In genomic region chr1:23995431-23995837, GRCh38 we compare ENCODE assay signal across 33 cellular contexts. TPM values are rescaled to one million over a fixed set of nuclear protein-coding genes. Genes with fewer than 3 reads are reported as not detected.
DNase-seq lines count a peak whose midpoint lies in the region; FAIRE-seq and TF ChIP-seq lines count a peak whose summit lies in the region.
"Had no signal": no experiment of that assay in that cellular context is flagged by ENCODE, and none has a peak within 500 bp of the region (broad histone marks: within the 10 kb centered on the region; RNA-seq: fewer than 3 reads in every experiment).

No MANE protein-coding gene starts in this region.

- no peak overlapping the region for H2AFZ ChIP-seq in neural progenitor cell (replicated peaks)

- H3K9me3 ChIP-seq in neural progenitor cell (ENCODE audit: low read depth) = no peaks in the 10 kb centered on the region
- H3K9me3 ChIP-seq: psoas muscle, transverse colon had no signal

- no peak overlapping the region for H3K9ac ChIP-seq in neural progenitor cell

- peak; percentile 67 for DNase-seq in GM06990 (ENCODE audit: extremely low read depth, insufficient read length)
- peak; percentile 70 for DNase-seq in GM12865 (ENCODE audit: low read depth)
- DNase-seq in brain microvascular endothelial cell = peak; percentile 26
- no peak for DNase-seq in neural progenitor cell (ENCODE audit: low spot score)
- DNase-seq in SKM-1 (lab: John Stamatoyannopoulos, UW; ENCODE audit: unreplicated experiment) = no peak
- no peak for DNase-seq in GM19239 (ENCODE audit: insufficient read length, low spot score)
- DNase-seq in DMS 273 treated with DMSO at 0.1 percent for 48 hours (lab: John Stamatoyannopoulos, UW) = no peak
- DNase-seq: activated gamma-delta T cell treated with Interleukin-2 at 50 U/mL for 16 hours; activated T-cell treated with anti-CD3 and anti-CD28 coated beads, Interleukin-2, amount 50 U/mL, for 24 hours; central memory CD4-positive, alpha-beta T cell; COR-L47; DMS53; erythroblast; foreskin fibroblast; MV-4-11; NCI-H1436 treated with DMSO at 0.1 percent for 48 hours; NCI-H2081 treated with DMSO at 0.1 percent for 48 hours; NCI-H2227 treated with DMSO at 0.1 percent for 48 hours; NCI-H526 treated with DMSO at 0.1 percent for 48 hours; nucleus accumbens; PC-3; psoas muscle; stimulated activated CD4-positive, alpha-beta T cell treated with anti-CD3 and anti-CD28 coated beads, Interleukin-12 subunit alpha, Interleukin-12 subunit beta, amount 100 ng/mL, for 4 hours; stimulated activated CD4-positive, alpha-beta T cell treated with anti-CD3 and anti-CD28 coated beads, Interleukin-2, amount 100 ng/mL, for 48 hours; transverse colon had no signal

- FAIRE-seq in GM19239 (lab: Jason Lieb, UNC) = no peak
- FAIRE-seq: astrocyte, G401.6, keratinocyte, TTC549 had no signal

- H3K27ac ChIP-seq in brain microvascular endothelial cell = no peak overlapping the region
- no peak overlapping the region for H3K27ac ChIP-seq in neural progenitor cell
- H3K27ac ChIP-seq: C4-2B, psoas muscle, transverse colon had no signal

- H3K4me1 Mint-ChIP-seq in neural progenitor cell = peaks cover 8% of the 10 kb centered on the region
- H3K4me1 Mint-ChIP-seq: mesothelial cell of epicardium had no signal

- H3K9me3 Mint-ChIP-seq in neural progenitor cell = peaks cover 9% of the 10 kb centered on the region
- H3K9me3 Mint-ChIP-seq: activated T-cell treated with anti-CD3 and anti-CD28 coated beads, Interleukin-2, amount 50 U/mL, for 24 hours; dendritic cell treated with granulocyte-macrophage colony-stimulating factor and Interleukin-4, amounts not matched to agents 40 ng/mL and 50 ng/mL, for 4 days; T-helper 1 cell treated with Interleukin-12 subunit alpha and Interleukin-12 subunit beta and Interleukin-4 antibody, amounts not matched to agents 30 μg/mL and 1 μg/mL, for 36 hours had no signal

- H3K27me3 Mint-ChIP-seq in neural progenitor cell (ENCODE audit: insufficient read depth, low read depth) = peaks cover 9% of the 10 kb centered on the region
- H3K27me3 Mint-ChIP-seq: activated T-cell treated with anti-CD3 and anti-CD28 coated beads, Interleukin-2, amount 50 U/mL, for 24 hours; dendritic cell treated with granulocyte-macrophage colony-stimulating factor and Interleukin-4, amounts not matched to agents 40 ng/mL and 50 ng/mL, for 4 days had no signal

- H3K27ac Mint-ChIP-seq in neural progenitor cell = peak overlapping the region; percentile 71
- H3K27ac Mint-ChIP-seq: activated T-cell treated with anti-CD3 and anti-CD28 coated beads, Interleukin-2, amount 50 U/mL, for 24 hours; dendritic cell treated with granulocyte-macrophage colony-stimulating factor and Interleukin-4, amounts not matched to agents 40 ng/mL and 50 ng/mL, for 4 days; mesothelial cell of epicardium; T-helper 1 cell treated with Interleukin-12 subunit alpha and Interleukin-12 subunit beta and Interleukin-4 antibody, amounts not matched to agents 30 μg/mL and 1 μg/mL, for 36 hours had no signal

- H3K4me3 ChIP-seq in GM06990 (replicated peaks; ENCODE audit: low read depth, low read length) (no peak overlapping the region), GM12865 (ENCODE audit: low read depth, low read length) (no peak overlapping the region), brain microvascular endothelial cell (ENCODE audit: low read depth, low read length) (no peak overlapping the region), neural progenitor cell (no peak overlapping the region)
- H3K4me3 ChIP-seq: psoas muscle, transverse colon had no signal

- H3K4me2 ChIP-seq in neural progenitor cell = no peak overlapping the region

- no peaks in the 10 kb centered on the region for H4K20me1 ChIP-seq in neural progenitor cell (ENCODE audit: low read depth)

- no peaks in the 10 kb centered on the region for H3F3A ChIP-seq in neural progenitor cell (ENCODE audit: low read depth)

- in situ Hi-C loops in brain microvascular endothelial cell (cut with HindIII; ENCODE audit: low pct_ligation_motif_present, low sequenced_read_pairs) = no loop called here

- no peak overlapping the region for H3K4me3 Mint-ChIP-seq in neural progenitor cell
- H3K4me3 Mint-ChIP-seq: activated T-cell treated with anti-CD3 and anti-CD28 coated beads, Interleukin-2, amount 50 U/mL, for 24 hours; dendritic cell treated with granulocyte-macrophage colony-stimulating factor and Interleukin-4, amounts not matched to agents 40 ng/mL and 50 ng/mL, for 4 days; mesothelial cell of epicardium; T-helper 1 cell treated with Interleukin-12 subunit alpha and Interleukin-12 subunit beta and Interleukin-4 antibody, amounts not matched to agents 30 μg/mL and 1 μg/mL, for 36 hours had no signal

- no peak for TF ChIP-seq CTCF in GM06990 (IDR thresholded peaks at IDR 0.05; ENCODE audit: insufficient read depth, low read length, poor library complexity, severe bottlenecking)
- TF ChIP-seq CTCF in GM12865 (IDR thresholded peaks at IDR 0.05; ENCODE audit: insufficient read depth, low read depth, low read length, missing control alignments) = no peak
- TF ChIP-seq CTCF in brain microvascular endothelial cell (IDR thresholded peaks at IDR 0.05; ENCODE audit: low read depth, low read length, missing control alignments) = no peak
- TF ChIP-seq CTCF in neural progenitor cell (IDR thresholded peaks at IDR 0.05) = no peak

- no peaks in the 10 kb centered on the region for H3K79me2 ChIP-seq in neural progenitor cell (ENCODE audit: low read depth)

- H3K36me3 ChIP-seq in GM06990 (ENCODE audit: control insufficient read depth, insufficient read depth, low read length) = no peaks in the 10 kb centered on the region
- no peaks in the 10 kb centered on the region for H3K36me3 ChIP-seq in brain microvascular endothelial cell (replicated peaks)
- no peaks in the 10 kb centered on the region for H3K36me3 ChIP-seq in neural progenitor cell
- H3K36me3 ChIP-seq: transverse colon had no signal

- peaks cover 3% of the 10 kb centered on the region for H3K36me3 Mint-ChIP-seq in neural progenitor cell
- H3K36me3 Mint-ChIP-seq: mesothelial cell of epicardium had no signal

- H3K4me1 ChIP-seq in neural progenitor cell = no peaks in the 10 kb centered on the region
- H3K4me1 ChIP-seq: transverse colon had no signal

- H3K27me3 ChIP-seq in GM06990 (replicated peaks; ENCODE audit: control insufficient read depth, insufficient read depth, low read length) (no peaks in the 10 kb centered on the region), brain microvascular endothelial cell (replicated peaks) (no peaks in the 10 kb centered on the region), neural progenitor cell (no peaks in the 10 kb centered on the region)
- H3K27me3 ChIP-seq: transverse colon had no signal

RNA-seq across cellular contexts. Expression of gene SRSF10, which starts 15.3 kb away (rescaled TPM):
- 161 and 219 TPM in 2 replicates for total RNA-seq in neural progenitor cell (ENCODE audit: low replicate concordance)

RNA-seq across cellular contexts. Expression of gene PNRC2, which starts 35.8 kb away (rescaled TPM):
- 258 and 365 TPM in 2 replicates for total RNA-seq in neural progenitor cell (ENCODE audit: low replicate concordance)

Comparison
In these comparisons a context has a peak if more than half of its experiments do, and no peak if none do; other contexts are left out.
1. DNase-seq: peak in GM06990 (single experiment), GM12865 (single experiment) and brain microvascular endothelial cell (single experiment); none in neural progenitor cell (single experiment), SKM-1 (single experiment), GM19239 (single experiment) and DMS 273 treated with DMSO at 0.1 percent for 48 hours (single experiment).